ENCODE assay signal across 23 cellular contexts in genomic region chr2:88807237-88807962, GRCh38.
"Had no signal": no experiment of that assay in that cellular context is flagged by ENCODE, and none has a peak within 500 bp of the region (broad histone marks: within the 10 kb centered on the region; RNA-seq: fewer than 3 reads in every experiment).

No MANE protein-coding gene starts in this region.

- H3K4me3 Mint-ChIP-seq: activated CD4-positive, alpha-beta memory T cell treated with anti-CD3 and anti-CD28 coated beads for 36 hours; activated naive CD4-positive, alpha-beta T cell treated with anti-CD3 and anti-CD28 coated beads, Interleukin-2, amount 10 ng/mL, durations not matched to agents 7 days and 5 days; dendritic cell treated with granulocyte-macrophage colony-stimulating factor and Interleukin-4, amounts not matched to agents 40 ng/mL and 50 ng/mL, for 4 days; natural killer cell; neural progenitor cell; stimulated activated naive B cell treated with anti-CD40 and anti-IgM and Interleukin-4, amounts not matched to agents 10 μg/mL and 1 μg/mL and 100 μg/mL, for 72 hours had no signal

- H3K36me3 Mint-ChIP-seq: activated CD4-positive, alpha-beta memory T cell treated with anti-CD3 and anti-CD28 coated beads for 36 hours; activated naive CD4-positive, alpha-beta T cell treated with anti-CD3 and anti-CD28 coated beads, Interleukin-2, amount 10 ng/mL, durations not matched to agents 7 days and 5 days; natural killer cell; neural progenitor cell; stimulated activated naive B cell treated with anti-CD40 and anti-IgM and Interleukin-4, amounts not matched to agents 10 μg/mL and 1 μg/mL and 100 μg/mL, for 72 hours had no signal

- H3K9me3 Mint-ChIP-seq: activated CD4-positive, alpha-beta memory T cell treated with anti-CD3 and anti-CD28 coated beads for 36 hours; activated naive CD4-positive, alpha-beta T cell treated with anti-CD3 and anti-CD28 coated beads, Interleukin-2, amount 10 ng/mL, durations not matched to agents 7 days and 5 days; dendritic cell treated with granulocyte-macrophage colony-stimulating factor and Interleukin-4, amounts not matched to agents 40 ng/mL and 50 ng/mL, for 4 days; natural killer cell; stimulated activated naive B cell treated with anti-CD40 and anti-IgM and Interleukin-4, amounts not matched to agents 10 μg/mL and 1 μg/mL and 100 μg/mL, for 72 hours had no signal

- H3K4me1 Mint-ChIP-seq: activated naive CD4-positive, alpha-beta T cell treated with anti-CD3 and anti-CD28 coated beads, Interleukin-2, amount 10 ng/mL, durations not matched to agents 7 days and 5 days; natural killer cell; stimulated activated naive B cell treated with anti-CD40 and anti-IgM and Interleukin-4, amounts not matched to agents 10 μg/mL and 1 μg/mL and 100 μg/mL, for 72 hours had no signal

- DNase-seq: activated CD4-positive, alpha-beta memory T cell treated with anti-CD3 and anti-CD28 coated beads for 36 hours; activated CD4-positive, alpha-beta T cell treated with anti-CD3 and anti-CD28 coated beads for 4 hours; activated CD8-positive, alpha-beta memory T cell treated with anti-CD3 and anti-CD28 coated beads, Interleukin-2, amount 50 U/mL, for 4 hours; activated gamma-delta T cell; activated naive CD4-positive, alpha-beta T cell treated with anti-CD3 and anti-CD28 coated beads, Interleukin-2, amount 10 ng/mL, durations not matched to agents 7 days and 5 days; activated T-cell treated with anti-CD3 and anti-CD28 coated beads, Interleukin-2, amount 50 U/mL, for 1 hour; amniotic stem cell; central memory CD4-positive, alpha-beta T cell; gastrocnemius medialis; glutamatergic neuron; left lung; lower lobe of right lung; mesenchymal stem cell; natural killer cell; occipital lobe; right cardiac atrium; stimulated activated CD4-positive, alpha-beta T cell treated with anti-CD3 and anti-CD28 coated beads, Interleukin-15, amount 100 ng/mL, for 24 hours; stimulated activated CD4-positive, alpha-beta T cell treated with anti-CD3 and anti-CD28 coated beads, Interleukin-2, amount 100 ng/mL, for 24 hours; stimulated activated naive B cell treated with anti-CD40 and anti-IgM and Interleukin-4, amounts not matched to agents 10 μg/mL and 1 μg/mL and 100 μg/mL, for 72 hours; stomach; thyroid gland had no signal

- ATAC-seq: gastrocnemius medialis; left lung; natural killer cell; right cardiac atrium; stimulated activated naive B cell treated with anti-CD40 and anti-IgM and Interleukin-4, amounts not matched to agents 10 μg/mL and 1 μg/mL and 100 μg/mL, for 72 hours had no signal

- H3K27me3 Mint-ChIP-seq: activated naive CD4-positive, alpha-beta T cell treated with anti-CD3 and anti-CD28 coated beads, Interleukin-2, amount 10 ng/mL, durations not matched to agents 7 days and 5 days; dendritic cell treated with granulocyte-macrophage colony-stimulating factor and Interleukin-4, amounts not matched to agents 40 ng/mL and 50 ng/mL, for 4 days had no signal

- H3K27ac Mint-ChIP-seq: activated CD4-positive, alpha-beta memory T cell treated with anti-CD3 and anti-CD28 coated beads for 36 hours; activated naive CD4-positive, alpha-beta T cell treated with anti-CD3 and anti-CD28 coated beads, Interleukin-2, amount 10 ng/mL, durations not matched to agents 7 days and 5 days; dendritic cell treated with granulocyte-macrophage colony-stimulating factor and Interleukin-4, amounts not matched to agents 40 ng/mL and 50 ng/mL, for 4 days; natural killer cell; neural progenitor cell; stimulated activated naive B cell treated with anti-CD40 and anti-IgM and Interleukin-4, amounts not matched to agents 10 μg/mL and 1 μg/mL and 100 μg/mL, for 72 hours had no signal
